Comparison of ENCODE assay signal across 19 cellular contexts in genomic region chr12:107179883-107180282, GRCh38.
"Had no signal": no experiment of that assay in that cellular context is flagged by ENCODE, and none has a peak within 500 bp of the region (broad histone marks: within the 10 kb centered on the region; RNA-seq: fewer than 3 reads in every experiment).

No MANE protein-coding gene starts in this region.

- FAIRE-seq: small intestine had no signal

- DNase-seq: activated CD4-positive, alpha-beta memory T cell treated with anti-CD3 and anti-CD28 coated beads, Interleukin-2, amount 10 ng/mL, durations not matched to agents 7 days and 5 days; activated CD8-positive, alpha-beta memory T cell treated with anti-CD3 and anti-CD28 coated beads, Interleukin-2, amount 50 U/mL, for 48 hours; activated gamma-delta T cell treated with Interleukin-2 at 50 U/mL for 16 hours; activated naive CD8-positive, alpha-beta T cell treated with anti-CD3 and anti-CD28 coated beads, Interleukin-2, amount 10 ng/mL, durations not matched to agents 7 days and 5 days; aorta; dermis blood vessel endothelial cell; effector memory CD8-positive, alpha-beta T cell; islet precursor cell; left ventricle myocardium superior; mesenchymal stem cell; nucleus accumbens; right cardiac atrium; SK-N-SH; small intestine; stimulated activated CD4-positive, alpha-beta T cell treated with anti-CD3 and anti-CD28 coated beads, Interleukin-4, amount 100 ng/mL, for 4 hours; stimulated activated CD8-positive, alpha-beta memory T cell treated with anti-CD3 and anti-CD28 coated beads, Interleukin-4, amount 100 ng/mL, for 48 hours; stimulated activated naive CD8-positive, alpha-beta T cell treated with anti-CD3 and anti-CD28 coated beads, Interleukin-15, Interleukin-2, amounts not matched to agents 100 U/mL and 50 U/mL, for 24 hours; T-helper 1 cell; testis had no signal

- H3K4me3 ChIP-seq: testis had no signal

- ATAC-seq: effector memory CD8-positive, alpha-beta T cell; left ventricle myocardium superior; right cardiac atrium; stimulated activated naive CD8-positive, alpha-beta T cell treated with anti-CD3 and anti-CD28 coated beads, Interleukin-15, Interleukin-2, amounts not matched to agents 100 U/mL and 50 U/mL, for 24 hours had no signal
